18 cellular contexts compared by ENCODE assay signal in genomic region chr1:118927826-118928225, GRCh38.
DNase-seq lines count a peak whose midpoint lies in the region; ATAC-seq, FAIRE-seq and TF ChIP-seq lines count a peak whose summit lies in the region.
"Had no signal": no experiment of that assay in that cellular context is flagged by ENCODE, and none has a peak within 500 bp of the region (broad histone marks: within the 10 kb centered on the region; RNA-seq: fewer than 3 reads in every experiment).

No MANE protein-coding gene starts in this region.

- H3K4me1 ChIP-seq in Karpas-422 (ENCODE audit: low read length) (peaks cover 42% of the 10 kb centered on the region), astrocyte (ENCODE audit: insufficient read depth, low read length) (no peaks in the 10 kb centered on the region)

- FAIRE-seq in astrocyte (lab: Jason Lieb, UNC), result peak; percentile 41
- FAIRE-seq: G401.6, GM12892 had no signal

- no peaks in the 10 kb centered on the region for H4K20me1 ChIP-seq in Karpas-422 (ENCODE audit: insufficient read depth, low read depth, low read length)
- H4K20me1 ChIP-seq in astrocyte (ENCODE audit: insufficient read depth, low read length), result no peaks in the 10 kb centered on the region

- H3K9ac ChIP-seq in Karpas-422 (ENCODE audit: low read length) (peak overlapping the region; percentile 14; the same call in 1 of the 2 replicates), astrocyte (ENCODE audit: low read length) (no peak overlapping the region)

- H3K79me2 ChIP-seq in Karpas-422 (ENCODE audit: low read length), result no peaks in the 10 kb centered on the region
- H3K79me2 ChIP-seq in astrocyte (ENCODE audit: insufficient read depth, low read length), result no peaks in the 10 kb centered on the region

- H3K9me2 ChIP-seq in Karpas-422 (replicated peaks; ENCODE audit: insufficient read depth, low read length), result no peaks in the 10 kb centered on the region

- H2AFZ ChIP-seq in Karpas-422 (ENCODE audit: low read length) (no peak overlapping the region), astrocyte (ENCODE audit: low read depth, low read length) (no peak overlapping the region)

- no peaks in the 10 kb centered on the region for H3K36me3 ChIP-seq in Karpas-422 (ENCODE audit: insufficient read depth, low read length)
- H3K36me3 ChIP-seq in astrocyte (ENCODE audit: insufficient read depth, low read length), result no peaks in the 10 kb centered on the region

- H3K27me3 Mint-ChIP-seq in astrocyte (ENCODE audit: low read depth, unreplicated experiment), result peaks cover 10% of the 10 kb centered on the region
- H3K27me3 Mint-ChIP-seq in T-helper 17 cell, result no peaks in the 10 kb centered on the region
- H3K27me3 Mint-ChIP-seq in effector memory CD8-positive, alpha-beta T cell, result no peaks in the 10 kb centered on the region
- H3K27me3 Mint-ChIP-seq in endothelial cell (ENCODE audit: unreplicated experiment), result no peaks in the 10 kb centered on the region

- no peak for ATAC-seq in T-helper 17 cell
- ATAC-seq in effector memory CD8-positive, alpha-beta T cell (replicated peaks), result no peak

- H3K4me3 Mint-ChIP-seq in astrocyte (ENCODE audit: unreplicated experiment), result no peak overlapping the region
- no peak overlapping the region for H3K4me3 Mint-ChIP-seq in T-helper 17 cell
- no peak overlapping the region for H3K4me3 Mint-ChIP-seq in effector memory CD8-positive, alpha-beta T cell
- no peak overlapping the region for H3K4me3 Mint-ChIP-seq in endothelial cell (ENCODE audit: unreplicated experiment)
- H3K4me3 Mint-ChIP-seq: B cell; CD4-positive, alpha-beta T cell; HFFc6 had no signal

- H3K4me2 ChIP-seq in Karpas-422 (ENCODE audit: low read depth, low read length, poor library complexity, severe bottlenecking) (peak overlapping the region; percentile 70), astrocyte (ENCODE audit: low read length) (no peak overlapping the region)

- no peak for TF ChIP-seq CTCF in AG10803 (conservative IDR thresholded peaks at IDR 0.05; ENCODE audit: low read length)
- no peak for TF ChIP-seq CTCF in astrocyte (IDR thresholded peaks at IDR 0.05; ENCODE audit: insufficient read depth, low read depth, low read length)
- TF ChIP-seq CTCF in foreskin fibroblast (IDR thresholded peaks at IDR 0.05; ENCODE audit: low read depth, low read length), result no peak
- no peak for TF ChIP-seq CTCF in endothelial cell (IDR thresholded peaks at IDR 0.05; ENCODE audit: unreplicated experiment)

- H3K27ac ChIP-seq in Karpas-422 (ENCODE audit: low read length) (peak overlapping the region; percentile 93), astrocyte (ENCODE audit: low read depth, low read length) (no peak overlapping the region)
- H3K27ac ChIP-seq: 22Rv1 had no signal

- H3K36me3 Mint-ChIP-seq in astrocyte (ENCODE audit: low read depth, unreplicated experiment), result no peaks in the 10 kb centered on the region
- H3K36me3 Mint-ChIP-seq in T-helper 17 cell (ENCODE audit: low read depth), result no peaks in the 10 kb centered on the region
- H3K36me3 Mint-ChIP-seq in effector memory CD8-positive, alpha-beta T cell (ENCODE audit: insufficient read depth), result no peaks in the 10 kb centered on the region
- H3K36me3 Mint-ChIP-seq in endothelial cell (ENCODE audit: low read depth, unreplicated experiment), result peaks cover 40% of the 10 kb centered on the region

- H3K4me3 ChIP-seq in AG10803 (ENCODE audit: low read length), result no peak overlapping the region
- peak overlapping the region; percentile 49; the same call in 1 of the 2 replicates for H3K4me3 ChIP-seq in Karpas-422 (ENCODE audit: low read length)
- H3K4me3 ChIP-seq in astrocyte (ENCODE audit: insufficient read depth, low read depth, low read length), result no peak overlapping the region
- H3K4me3 ChIP-seq in foreskin fibroblast (ENCODE audit: low read depth in 1 of 2, low read length in 2 of 2), result no peak overlapping the region

- H3K27me3 ChIP-seq in Karpas-422 (ENCODE audit: low read length) (no peaks in the 10 kb centered on the region), astrocyte (ENCODE audit: insufficient read depth, low read length) (no peaks in the 10 kb centered on the region)

- H3K27ac Mint-ChIP-seq in astrocyte (ENCODE audit: unreplicated experiment), result no peak overlapping the region
- H3K27ac Mint-ChIP-seq in T-helper 17 cell, result no peak overlapping the region
- no peak overlapping the region for H3K27ac Mint-ChIP-seq in effector memory CD8-positive, alpha-beta T cell
- no peak overlapping the region for H3K27ac Mint-ChIP-seq in endothelial cell (ENCODE audit: unreplicated experiment)
- H3K27ac Mint-ChIP-seq: B cell; CD4-positive, alpha-beta T cell; HFFc6 had no signal

- no peaks in the 10 kb centered on the region for H3K4me1 Mint-ChIP-seq in astrocyte (ENCODE audit: low read depth, unreplicated experiment)
- H3K4me1 Mint-ChIP-seq in T-helper 17 cell, result no peaks in the 10 kb centered on the region
- no peaks in the 10 kb centered on the region for H3K4me1 Mint-ChIP-seq in effector memory CD8-positive, alpha-beta T cell (ENCODE audit: low read depth in 2 of 2)
- peaks cover 2% of the 10 kb centered on the region for H3K4me1 Mint-ChIP-seq in endothelial cell (ENCODE audit: unreplicated experiment)

- peak; percentile 73 for DNase-seq in AG10803 (ENCODE audit: low read depth)
- peak; percentile 72 for DNase-seq in Karpas-422
- no peak for DNase-seq in astrocyte (ENCODE audit: low read depth)
- peak; percentile 75 to 85 for DNase-seq in foreskin fibroblast
- no peak for DNase-seq in HuH-7.5 (ENCODE audit: low spot score)
- DNase-seq in T-helper 17 cell, result no peak
- DNase-seq in effector memory CD8-positive, alpha-beta T cell, result no peak
- no peak for DNase-seq in endothelial cell (ENCODE audit: low spot score)
- DNase-seq: C1 segment of cervical spinal cord; Calu3; CD4-positive, alpha-beta T cell; DMS 273 treated with DMSO at 0.1 percent for 48 hours; HCEC 1CT; HFFc6 had no signal

- H3K9me3 Mint-ChIP-seq in astrocyte (ENCODE audit: unreplicated experiment), result no peaks in the 10 kb centered on the region
- H3K9me3 Mint-ChIP-seq in effector memory CD8-positive, alpha-beta T cell, result peaks cover 11 to 17% of the 10 kb centered on the region in 2 donors
- no peaks in the 10 kb centered on the region for H3K9me3 Mint-ChIP-seq in endothelial cell (ENCODE audit: unreplicated experiment)
- H3K9me3 Mint-ChIP-seq: HFFc6 had no signal

- H3K9me3 ChIP-seq in Karpas-422 (ENCODE audit: low read length), result no peaks in the 10 kb centered on the region
- H3K9me3 ChIP-seq in astrocyte (ENCODE audit: insufficient read depth, low read depth, low read length), result no peaks in the 10 kb centered on the region
- H3K9me3 ChIP-seq in T-helper 17 cell (ENCODE audit: control insufficient read depth, low read length, poor library complexity, severe bottlenecking), result no peaks in the 10 kb centered on the region

Comparison
In these comparisons a context has a peak if more than half of its experiments do, and no peak if none do; other contexts are left out.
1. DNase-seq: peak in AG10803 (single experiment), Karpas-422 (single experiment) and foreskin fibroblast (2 of 2); none in astrocyte (single experiment), HuH-7.5 (single experiment), T-helper 17 cell (0 of 3), effector memory CD8-positive, alpha-beta T cell (0 of 3) and endothelial cell (single experiment).